ENCODE assay signal across 23 cellular contexts in the genomic region with DNA sequence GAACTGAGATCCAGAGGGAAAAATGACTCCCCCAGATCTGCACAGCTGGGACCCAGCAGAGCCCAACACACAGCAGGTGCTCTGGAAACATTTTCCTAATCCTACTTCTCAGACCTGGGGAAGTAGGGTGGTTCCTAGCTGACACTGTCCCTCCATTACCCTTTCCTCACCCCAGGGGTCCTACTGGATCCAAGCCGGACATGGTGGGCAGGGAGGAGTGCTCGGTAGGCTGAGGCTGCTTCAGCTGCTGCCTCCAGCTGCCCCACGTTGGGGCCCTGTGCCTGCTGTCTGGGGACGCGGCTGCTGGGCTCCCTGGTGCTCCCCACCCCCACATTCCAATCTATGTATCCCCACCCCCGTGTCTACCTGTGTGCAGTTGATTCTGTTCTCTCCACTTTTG. TPM values are rescaled to one million over a fixed set of nuclear protein-coding genes. Genes with fewer than 3 reads are reported as not detected.
DNase-seq lines count a peak whose midpoint lies in the region; ATAC-seq and TF ChIP-seq lines count a peak whose summit lies in the region.
"Had no signal": no experiment of that assay in that cellular context is flagged by ENCODE, and none has a peak within 500 bp of the region (broad histone marks: within the 10 kb centered on the region; RNA-seq: fewer than 3 reads in every experiment).

No MANE protein-coding gene starts in this region.

- no peaks in the 10 kb centered on the region for H3K79me2 ChIP-seq in PC-9 (ENCODE audit: low read depth)

- H3K27ac ChIP-seq in PC-9 (peak overlapping the region; percentile 62), esophagus squamous epithelium (peak overlapping the region in 3 of 4 donors; percentile 60 to 72 (median 69)), psoas muscle (peak overlapping the region; percentile 95), caudate nucleus (ENCODE audit: low read depth, low read length) (no peak overlapping the region)
- H3K27ac ChIP-seq: brain microvascular endothelial cell, GM23248 had no signal

- peak overlapping the region; percentile 48 for H3K4me2 ChIP-seq in PC-9

- H3K4me3 ChIP-seq in Caco-2 (ENCODE audit: low read depth, low read length) (no peak overlapping the region), PC-9 (no peak overlapping the region), esophagus squamous epithelium (no peak overlapping the region), psoas muscle (no peak overlapping the region)
- H3K4me3 ChIP-seq: GM23248 had no signal

- no peaks in the 10 kb centered on the region for H3K27me3 ChIP-seq in Caco-2 (replicated peaks; ENCODE audit: control insufficient read depth, insufficient read depth, low read length)
- H3K27me3 ChIP-seq in PC-9 (ENCODE audit: insufficient read depth, low read depth), result no peaks in the 10 kb centered on the region
- peaks cover 0 to 22% (median 0%) of the 10 kb centered on the region in 4 donors for H3K27me3 ChIP-seq in esophagus squamous epithelium
- no peaks in the 10 kb centered on the region for H3K27me3 ChIP-seq in psoas muscle (ENCODE audit: insufficient read depth in 3 of 3, low read length in 2 of 3)

- H3K36me3 Mint-ChIP-seq in Caco-2 (ENCODE audit: insufficient read depth, unreplicated experiment) (no peaks in the 10 kb centered on the region), WTC11 (no peaks in the 10 kb centered on the region)
- H3K36me3 Mint-ChIP-seq: IgD-negative memory B cell, T-cell had no signal

- H3K4me3 Mint-ChIP-seq in Caco-2 (ENCODE audit: unreplicated experiment) (no peak overlapping the region), WTC11 (no peak overlapping the region)
- H3K4me3 Mint-ChIP-seq: activated naive CD4-positive, alpha-beta T cell treated with anti-CD3 and anti-CD28 coated beads for 36 hours; activated T-cell treated with anti-CD3 and anti-CD28 coated beads, Interleukin-2, amount 50 U/mL, for 72 hours; IgD-negative memory B cell; naive thymus-derived CD4-positive, alpha-beta T cell; T-cell had no signal

- no peak overlapping the region for H2AFZ ChIP-seq in PC-9
- H2AFZ ChIP-seq: GM23248 had no signal

- POLR2A ChIA-PET in Caco-2 (lab: Charles Lee), result no interaction called here
- POLR2A ChIA-PET in PC-9 (lab: Charles Lee; ENCODE audit: unreplicated experiment), result no interaction called here
- POLR2A ChIA-PET in WTC11 (lab: Charles Lee), result no interaction called here

- BruUV-seq in Caco-2 (replicated peaks; lab: Mats Ljungman, UMichigan) (no TSS peak), PC-9 (replicated peaks; lab: Mats Ljungman, UMichigan) (no TSS peak)

- no peak for DNase-seq in Caco-2
- no peak for DNase-seq in PC-9
- no peak for DNase-seq in esophagus squamous epithelium (lab: John Stamatoyannopoulos, UW)
- no peak for DNase-seq in psoas muscle
- DNase-seq in effector CD4-positive, alpha-beta T cell, result no peak
- DNase-seq in caudate nucleus (lab: John Stamatoyannopoulos, UW), result no peak
- DNase-seq in WTC11 (ENCODE audit: low spot score), result no peak
- DNase-seq: activated CD4-positive, alpha-beta T cell treated with anti-CD3 and anti-CD28 coated beads, Interleukin-2, amount 50 U/mL, for 4 hours; activated naive CD4-positive, alpha-beta T cell treated with anti-CD3 and anti-CD28 coated beads for 36 hours; activated T-cell treated with anti-CD3 and anti-CD28 coated beads, Interleukin-2, amount 50 U/mL, for 72 hours; amniotic stem cell; brain microvascular endothelial cell; effector CD8-positive, alpha-beta T cell; erythroblast; naive thymus-derived CD4-positive, alpha-beta T cell; NCI-H226; occipital lobe; stimulated activated CD4-positive, alpha-beta T cell treated with anti-CD3 and anti-CD28 coated beads, Interleukin-12 subunit alpha, Interleukin-12 subunit beta, amount 100 ng/mL, for 4 hours; stimulated activated CD4-positive, alpha-beta T cell treated with anti-CD3 and anti-CD28 coated beads, Interleukin-4, amount 100 ng/mL, for 1 hour; T-cell had no signal

- H3K4me1 Mint-ChIP-seq in Caco-2 (ENCODE audit: low read depth, unreplicated experiment) (peaks cover 25% of the 10 kb centered on the region), WTC11 (peaks cover 36% of the 10 kb centered on the region)

- H3K27ac Mint-ChIP-seq in Caco-2 (ENCODE audit: unreplicated experiment) (peak overlapping the region; percentile 15), WTC11 (no peak overlapping the region)
- H3K27ac Mint-ChIP-seq: activated naive CD4-positive, alpha-beta T cell treated with anti-CD3 and anti-CD28 coated beads for 36 hours; activated T-cell treated with anti-CD3 and anti-CD28 coated beads, Interleukin-2, amount 50 U/mL, for 72 hours; IgD-negative memory B cell; T-cell had no signal

- intact Hi-C loops in Caco-2 (cut with micrococcal nuclease; ENCODE audit: unreplicated experiment) (no loop called here), PC-9 (cut with micrococcal nuclease; ENCODE audit: unreplicated experiment) (loop anchor here (1.0 to 5.0 kb wide), 4 partner anchors 30 to 170 kb away; a partner anchor contains a TSS), esophagus squamous epithelium (cut with DNase I) (no loop called here), psoas muscle (cut with DNase I) (loop anchor here in 1 of 2 donors (2.0 kb wide), 2 partner anchors 50 to 62 kb away; no protein-coding TSS in a partner anchor)

- no peaks in the 10 kb centered on the region for H3K9me2 ChIP-seq in PC-9 (ENCODE audit: insufficient read depth)

- H4K20me1 ChIP-seq in PC-9 (ENCODE audit: insufficient read depth), result no peaks in the 10 kb centered on the region

- H3K9me3 Mint-ChIP-seq in Caco-2 (ENCODE audit: unreplicated experiment), result no peaks in the 10 kb centered on the region
- no peaks in the 10 kb centered on the region for H3K9me3 Mint-ChIP-seq in WTC11
- H3K9me3 Mint-ChIP-seq: activated naive CD4-positive, alpha-beta T cell treated with anti-CD3 and anti-CD28 coated beads for 36 hours; activated T-cell treated with anti-CD3 and anti-CD28 coated beads, Interleukin-2, amount 50 U/mL, for 72 hours; IgD-negative memory B cell; T-cell had no signal

- H3K9me3 ChIP-seq in Caco-2, result no peaks in the 10 kb centered on the region
- H3K9me3 ChIP-seq in PC-9 (ENCODE audit: insufficient read depth, low read depth), result no peaks in the 10 kb centered on the region
- no peaks in the 10 kb centered on the region for H3K9me3 ChIP-seq in esophagus squamous epithelium
- H3K9me3 ChIP-seq in psoas muscle, result no peaks in the 10 kb centered on the region

- no peaks in the 10 kb centered on the region for H3K36me3 ChIP-seq in Caco-2 (ENCODE audit: control insufficient read depth, insufficient read depth, low read length)
- no peaks in the 10 kb centered on the region for H3K36me3 ChIP-seq in PC-9 (ENCODE audit: low read depth)
- H3K36me3 ChIP-seq in esophagus squamous epithelium, result no peaks in the 10 kb centered on the region
- no peaks in the 10 kb centered on the region for H3K36me3 ChIP-seq in psoas muscle (ENCODE audit: insufficient read depth in 1 of 2, low read depth in 1 of 2)
- H3K36me3 ChIP-seq: brain microvascular endothelial cell had no signal

- H3K4me1 ChIP-seq in Caco-2 (peaks cover 45% of the 10 kb centered on the region), PC-9 (replicated peaks; ENCODE audit: insufficient read depth) (peaks cover 61% of the 10 kb centered on the region), esophagus squamous epithelium (peaks cover 41 to 75% (median 47%) of the 10 kb centered on the region in 3 donors), psoas muscle (peaks cover 62% of the 10 kb centered on the region)

- no peak for TF ChIP-seq POLR2A in esophagus squamous epithelium (IDR thresholded peaks at IDR 0.05)

- ATAC-seq in psoas muscle, result no peak
- no peak for ATAC-seq in HG02970 (IDR thresholded peaks at IDR 0.05; ENCODE audit: low FRiP score, unreplicated experiment)
- ATAC-seq in WTC11, result no peak
- ATAC-seq: T-cell had no signal

- no peak for TF ChIP-seq CTCF in Caco-2 (IDR thresholded peaks at IDR 0.05; ENCODE audit: insufficient read depth in 1 of 2, low read depth in 1 of 2, low read length in 1 of 2, severe bottlenecking in 1 of 2, unreplicated experiment in 1 of 2)
- TF ChIP-seq CTCF in PC-9 (conservative IDR thresholded peaks at IDR 0.05), result no peak
- no peak for TF ChIP-seq CTCF in esophagus squamous epithelium (IDR thresholded peaks at IDR 0.05)
- no peak for TF ChIP-seq CTCF in psoas muscle (IDR thresholded peaks at IDR 0.05)
- no peak for TF ChIP-seq CTCF in WTC11 (IDR thresholded peaks at IDR 0.05)

- WGBS in esophagus squamous epithelium, 2 donors, result 77 to 85% methylated on average over 5 to 6 of the region's 6 CpGs
- WGBS in psoas muscle, 3 donors, result 42 to 48% (median 44%) methylated on average over 6 of the region's 6 CpGs

- CTCF ChIA-PET in Caco-2 (lab: Charles Lee) (no interaction called here), PC-9 (lab: Charles Lee) (interaction anchor here (0.8 to 1.0 kb wide), 2 partner anchors 29 to 169 kb away, joined by 3 read pairs; no protein-coding TSS in a partner anchor), WTC11 (lab: Charles Lee) (interaction anchor here (2.2 kb wide), 1 partner anchor 97 kb away, joined by 6 read pairs; no protein-coding TSS in a partner anchor)

- peaks cover 42% of the 10 kb centered on the region; the same call in 1 of the 2 replicates for H3F3A ChIP-seq in PC-9 (ENCODE audit: insufficient read depth, low read depth)

- H3K27me3 Mint-ChIP-seq in Caco-2 (ENCODE audit: insufficient read depth, unreplicated experiment) (no peaks in the 10 kb centered on the region), WTC11 (ENCODE audit: low read depth) (no peaks in the 10 kb centered on the region)

TF ChIP-seq in WTC11, 78 proteins besides CTCF, POLR2A, EP300 and RAD21 (continues in another document):
- TF ChIP-seq, protein P1, sequence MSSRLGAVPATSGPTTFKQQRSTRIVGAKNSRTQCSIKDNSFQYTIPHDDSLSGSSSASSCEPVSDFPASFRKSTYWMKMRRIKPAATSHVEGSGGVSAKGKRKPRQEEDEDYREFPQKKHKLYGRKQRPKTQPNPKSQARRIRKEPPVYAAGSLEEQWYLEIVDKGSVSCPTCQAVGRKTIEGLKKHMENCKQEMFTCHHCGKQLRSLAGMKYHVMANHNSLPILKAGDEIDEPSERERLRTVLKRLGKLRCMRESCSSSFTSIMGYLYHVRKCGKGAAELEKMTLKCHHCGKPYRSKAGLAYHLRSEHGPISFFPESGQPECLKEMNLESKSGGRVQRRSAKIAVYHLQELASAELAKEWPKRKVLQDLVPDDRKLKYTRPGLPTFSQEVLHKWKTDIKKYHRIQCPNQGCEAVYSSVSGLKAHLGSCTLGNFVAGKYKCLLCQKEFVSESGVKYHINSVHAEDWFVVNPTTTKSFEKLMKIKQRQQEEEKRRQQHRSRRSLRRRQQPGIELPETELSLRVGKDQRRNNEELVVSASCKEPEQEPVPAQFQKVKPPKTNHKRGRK (CRISPR knock-in tag; IDR thresholded peaks at IDR 0.05; ENCODE audit: borderline replicate concordance), result no peak
- no peak for TF ChIP-seq RELA (CRISPR knock-in tag; IDR thresholded peaks at IDR 0.05; ENCODE audit: borderline replicate concordance)
- TF ChIP-seq KAT7 (CRISPR knock-in tag; IDR thresholded peaks at IDR 0.05; ENCODE audit: borderline replicate concordance), result no peak

RNA-seq across cellular contexts. Expression of a gene that starts 29.8 kb away (rescaled TPM):
- 49.6 and 55.3 TPM in 2 replicates for total RNA-seq in Caco-2 (2022)
- total RNA-seq in PC-9 (2021), result 84.9 and 122 TPM in 2 replicates
- 10 to 100 TPM; 14.4 to 35.7 (median 17.0) TPM for total RNA-seq in esophagus squamous epithelium
- 100 to 1,000 TPM in 1 of 4 donors, 10 to 100 TPM in 3; 10.3 to 104 (median 34.7) TPM for total RNA-seq in psoas muscle
- polyA plus RNA-seq in psoas muscle, result 10 to 100 TPM; 12.6 to 76.1 (median 52.8) TPM
- total RNA-seq in WTC11 (2021), result 144 to 211 TPM (median 147 TPM) in 3 replicates
